ENCODE assay signal across 9 cellular contexts in the genomic region with DNA sequence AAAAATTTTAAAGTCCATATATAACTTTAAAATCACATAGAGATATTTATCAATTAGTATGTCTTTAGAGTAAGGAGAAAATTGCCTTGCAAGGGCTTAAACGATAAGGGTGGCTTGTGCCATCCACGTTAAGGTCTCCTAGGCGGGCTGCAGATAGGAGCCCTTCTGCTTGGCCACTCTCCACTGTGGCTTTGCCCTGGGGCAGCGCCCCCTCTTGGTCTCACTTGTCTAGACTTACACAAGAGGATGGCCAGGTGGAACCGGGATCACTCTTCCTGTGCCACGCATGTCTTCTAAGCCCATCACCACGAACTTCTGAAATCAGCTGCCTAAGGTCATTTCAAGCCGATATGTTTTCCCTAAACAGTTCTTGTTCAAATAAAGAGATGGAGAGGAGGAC. TPM values are rescaled to one million over a fixed set of nuclear protein-coding genes. Genes with fewer than 3 reads are reported as not detected.
DNase-seq lines count a peak whose midpoint lies in the region; ATAC-seq and TF ChIP-seq lines count a peak whose summit lies in the region.
"Had no signal": no experiment of that assay in that cellular context is flagged by ENCODE, and none has a peak within 500 bp of the region (broad histone marks: within the 10 kb centered on the region; RNA-seq: fewer than 3 reads in every experiment).

No MANE protein-coding gene starts in this region.

- ATAC-seq in psoas muscle (no peak), GM21367 (IDR thresholded peaks at IDR 0.05; ENCODE audit: unreplicated experiment) (no peak), HG03457 (IDR thresholded peaks at IDR 0.05; ENCODE audit: unreplicated experiment) (no peak)
- ATAC-seq: left colon had no signal

- DNase-seq in AG04449 (ENCODE audit: low read depth, low spot score) (no peak), ELF-1 (ENCODE audit: low read depth, low spot score) (peak; percentile 48), SKM-1 (lab: John Stamatoyannopoulos, UW; ENCODE audit: unreplicated experiment) (peak; percentile 10), fibroblast of pulmonary artery (ENCODE audit: low read depth) (peak; percentile 42), NCI-H526 treated with DMSO at 0.1 percent for 48 hours (lab: John Stamatoyannopoulos, UW) (no peak), psoas muscle (no peak)

- H3K9me3 ChIP-seq in psoas muscle: no peaks in the 10 kb centered on the region

- CTCF ChIA-PET in AG04449 (lab: Yijun Ruan, JAX): interaction anchor here (0.7 to 2.1 kb wide), 6 partner anchors 11 to 269 kb away, joined by 3 to 6 read pairs (median 4); no protein-coding TSS in a partner anchor

- intact Hi-C loops in psoas muscle (cut with DNase I): no loop called here

- peak; percentile 45 for TF ChIP-seq CTCF in AG04449 (IDR thresholded peaks at IDR 0.05; ENCODE audit: insufficient read depth, low read length, missing control alignments)
- TF ChIP-seq CTCF in fibroblast of pulmonary artery (IDR thresholded peaks at IDR 0.05; ENCODE audit: low read length, missing control alignments): peak; percentile 51
- no peak for TF ChIP-seq CTCF in psoas muscle (IDR thresholded peaks at IDR 0.05)

- peaks cover 0 to 59% of the 10 kb centered on the region in 2 donors for H3K36me3 ChIP-seq in psoas muscle (ENCODE audit: insufficient read depth in 1 of 2, low read depth in 1 of 2)

- no peaks in the 10 kb centered on the region for H3K27me3 ChIP-seq in psoas muscle (ENCODE audit: insufficient read depth in 3 of 3, low read length in 2 of 3)

- H3K27ac ChIP-seq in psoas muscle: no peak overlapping the region

- POLR2A ChIA-PET in AG04449 (lab: Yijun Ruan, JAX): no interaction called here

- no peak overlapping the region for H3K4me3 ChIP-seq in AG04449 (ENCODE audit: low read depth, low read length)
- H3K4me3 ChIP-seq in fibroblast of pulmonary artery (replicated peaks; ENCODE audit: low read depth, low read length): no peak overlapping the region
- no peak overlapping the region for H3K4me3 ChIP-seq in psoas muscle

- WGBS in psoas muscle, 3 donors: 75 to 83% (median 81%) methylated on average over 8 of the region's 8 CpGs

- peaks cover 24% of the 10 kb centered on the region for H3K4me1 ChIP-seq in psoas muscle

RNA-seq across cellular contexts. Expression of a gene that starts 2.9 kb away (rescaled TPM):
- total RNA-seq in psoas muscle: 10 to 100 TPM; 39.7 to 61.9 (median 45.8) TPM
- polyA plus RNA-seq in psoas muscle: 10 to 100 TPM; 21.9 to 32.3 (median 29.8) TPM

RNA-seq across cellular contexts. Expression of a gene that starts 19.8 kb away (rescaled TPM):
- 10 to 100 TPM; 26.5 to 46.1 (median 42.9) TPM for total RNA-seq in psoas muscle
- polyA plus RNA-seq in psoas muscle: 10 to 100 TPM; 29.7 to 39.3 (median 31.5) TPM

RNA-seq across cellular contexts. Expression of a gene that starts 27.2 kb away (rescaled TPM):
- 10 to 100 TPM in 2 of 4 donors, 1 to 10 TPM in 2; 8.3 to 12.0 (median 10.3) TPM for total RNA-seq in psoas muscle
- 10 to 100 TPM in 1 of 3 donors, 1 to 10 TPM in 2; 5.3 to 10.0 (median 8.4) TPM for polyA plus RNA-seq in psoas muscle

RNA-seq across cellular contexts. Expression of a gene that starts 48.8 kb away (rescaled TPM):
- total RNA-seq in psoas muscle: 10 to 100 TPM; 31.7 to 80.4 (median 54.3) TPM
- 10 to 100 TPM; 22.1 to 78.1 (median 28.6) TPM for polyA plus RNA-seq in psoas muscle

Comparison
In these comparisons a context has a peak if more than half of its experiments do, and no peak if none do; other contexts are left out.
1. DNase-seq: peak in ELF-1 (single experiment), SKM-1 (single experiment) and fibroblast of pulmonary artery (single experiment); none in AG04449 (single experiment), NCI-H526 treated with DMSO at 0.1 percent for 48 hours (single experiment) and psoas muscle (0 of 2).